Comparison of ENCODE assay signal across 8 cellular contexts in genomic region chr10:80454526-80455460, GRCh38. TPM values are rescaled to one million over a fixed set of nuclear protein-coding genes. Genes with fewer than 3 reads are reported as not detected.
DNase-seq lines count a peak whose midpoint lies in the region; ATAC-seq and TF ChIP-seq lines count a peak whose summit lies in the region.

No MANE protein-coding gene starts in this region.

- H3K36me3 Mint-ChIP-seq in Caco-2 (ENCODE audit: insufficient read depth, unreplicated experiment) = peaks cover 47% of the 10 kb centered on the region
- no peaks in the 10 kb centered on the region for H3K36me3 Mint-ChIP-seq in natural killer cell treated with Interleukin-12 subunit alpha and Interleukin-12 subunit beta and Interleukin-15 and Interleukin-18, amount 100 ng/mL, for 72 hours

- ATAC-seq in GM19372 (IDR thresholded peaks at IDR 0.05; ENCODE audit: low read depth, unreplicated experiment) (peak; percentile 22), HG03432 (IDR thresholded peaks at IDR 0.05; ENCODE audit: unreplicated experiment) (peak; percentile 24)
- ATAC-seq in natural killer cell treated with Interleukin-12 subunit alpha and Interleukin-12 subunit beta and Interleukin-15 and Interleukin-18, amount 100 ng/mL, for 72 hours = peak; percentile 16 to 37

- H3K27ac ChIP-seq in esophagus squamous epithelium = peak overlapping the region; percentile 96 to 100 (median 99)

- no peaks in the 10 kb centered on the region for H3K36me3 ChIP-seq in Caco-2 (ENCODE audit: control insufficient read depth, insufficient read depth, low read length)
- peaks cover 0 to 7% (median 0%) of the 10 kb centered on the region in 3 donors for H3K36me3 ChIP-seq in esophagus squamous epithelium

- peak overlapping the region; percentile 75 for H3K27ac Mint-ChIP-seq in Caco-2 (ENCODE audit: unreplicated experiment)
- peak overlapping the region; percentile 95 to 98 for H3K27ac Mint-ChIP-seq in natural killer cell treated with Interleukin-12 subunit alpha and Interleukin-12 subunit beta and Interleukin-15 and Interleukin-18, amount 100 ng/mL, for 72 hours

- H3K9me3 ChIP-seq in Caco-2 (no peaks in the 10 kb centered on the region), esophagus squamous epithelium (no peaks in the 10 kb centered on the region)

- H3K4me3 ChIP-seq in Caco-2 (ENCODE audit: low read depth, low read length) = peak overlapping the region; percentile 86
- H3K4me3 ChIP-seq in esophagus squamous epithelium = peak overlapping the region; percentile 84 to 100 (median 100)

- H3K4me1 ChIP-seq in Caco-2 (peaks cover 62% of the 10 kb centered on the region), esophagus squamous epithelium (peaks cover 48 to 63% (median 53%) of the 10 kb centered on the region in 3 donors)

- TF ChIP-seq CTCF in Caco-2 (IDR thresholded peaks at IDR 0.05; ENCODE audit: insufficient read depth in 1 of 2, low read depth in 1 of 2, low read length in 1 of 2, severe bottlenecking in 1 of 2, unreplicated experiment in 1 of 2) (no peak), esophagus squamous epithelium (IDR thresholded peaks at IDR 0.05) (peak in 1 of 6 experiments; percentile 5)

- no TSS peak for BruUV-seq in Caco-2 (replicated peaks; lab: Mats Ljungman, UMichigan)

- CTCF ChIA-PET in Caco-2 (lab: Charles Lee) = interaction anchor here (0.7 kb wide), 1 partner anchor 208 kb away, joined by 3 read pairs; no protein-coding TSS in a partner anchor

- 0% methylated on average over 2 to 19 of the region's 80 CpGs for WGBS in esophagus squamous epithelium, 2 donors

- peaks cover 26% of the 10 kb centered on the region for H3K4me1 Mint-ChIP-seq in Caco-2 (ENCODE audit: low read depth, unreplicated experiment)
- peaks cover 38 to 48% of the 10 kb centered on the region in 2 donors for H3K4me1 Mint-ChIP-seq in natural killer cell treated with Interleukin-12 subunit alpha and Interleukin-12 subunit beta and Interleukin-15 and Interleukin-18, amount 100 ng/mL, for 72 hours (ENCODE audit: low read depth in 2 of 2)

- H3K27me3 Mint-ChIP-seq in Caco-2 (ENCODE audit: insufficient read depth, unreplicated experiment) = no peaks in the 10 kb centered on the region
- H3K27me3 Mint-ChIP-seq in natural killer cell treated with Interleukin-12 subunit alpha and Interleukin-12 subunit beta and Interleukin-15 and Interleukin-18, amount 100 ng/mL, for 72 hours = no peaks in the 10 kb centered on the region

- TF ChIP-seq POLR2A in esophagus squamous epithelium (IDR thresholded peaks at IDR 0.05) = no peak

- intact Hi-C loops in Caco-2 (cut with micrococcal nuclease; ENCODE audit: unreplicated experiment) (no loop called here), esophagus squamous epithelium (cut with DNase I) (loop anchor here (5.0 kb wide), 1 partner anchor 48 kb away; no protein-coding TSS in a partner anchor)

- POLR2A ChIA-PET in Caco-2 (lab: Charles Lee) = no interaction called here

- no peak overlapping the region for H3K4me3 Mint-ChIP-seq in Caco-2 (ENCODE audit: unreplicated experiment)
- peak overlapping the region; percentile 97 for H3K4me3 Mint-ChIP-seq in natural killer cell treated with Interleukin-12 subunit alpha and Interleukin-12 subunit beta and Interleukin-15 and Interleukin-18, amount 100 ng/mL, for 72 hours

- no peaks in the 10 kb centered on the region for H3K9me3 Mint-ChIP-seq in Caco-2 (ENCODE audit: unreplicated experiment)
- H3K9me3 Mint-ChIP-seq in natural killer cell treated with Interleukin-12 subunit alpha and Interleukin-12 subunit beta and Interleukin-15 and Interleukin-18, amount 100 ng/mL, for 72 hours = no peaks in the 10 kb centered on the region

- peak; percentile 46 to 60 for DNase-seq in Caco-2
- peak; percentile 50 for DNase-seq in UCSD-AML1 (lab: John Stamatoyannopoulos, UW; ENCODE audit: unreplicated experiment)
- no peak for DNase-seq in esophagus squamous epithelium (lab: John Stamatoyannopoulos, UW)
- no peak for DNase-seq in natural killer cell treated with Interleukin-12 subunit alpha and Interleukin-12 subunit beta and Interleukin-15 and Interleukin-18, amount 100 ng/mL, for 72 hours (ENCODE audit: low spot score)
- DNase-seq in effector CD8-positive, alpha-beta T cell (lab: John Stamatoyannopoulos, UW) = no peak
- DNase-seq in AML-193 (lab: John Stamatoyannopoulos, UW) = no peak

- H3K27me3 ChIP-seq in Caco-2 (replicated peaks; ENCODE audit: control insufficient read depth, insufficient read depth, low read length) = no peaks in the 10 kb centered on the region
- no peaks in the 10 kb centered on the region for H3K27me3 ChIP-seq in esophagus squamous epithelium

RNA-seq across cellular contexts. Expression of gene TSPAN14, which starts 0.7 kb away (rescaled TPM):
- total RNA-seq in Caco-2 (2022) (138 and 140 TPM in 2 replicates), esophagus squamous epithelium (100 to 1,000 TPM in 2 of 4 donors, 10 to 100 TPM in 2; 66.4 to 118 (median 89.8) TPM)
- total RNA-seq in natural killer cell treated with Interleukin-12 subunit alpha and Interleukin-12 subunit beta and Interleukin-15 and Interleukin-18, amount 100 ng/mL, for 72 hours = 10 to 100 TPM; 56.5 to 76.6 TPM

RNA-seq across cellular contexts. Expression of gene PRXL2A, which starts 46.4 kb away (rescaled TPM):
- 82.0 and 88.6 TPM in 2 replicates for total RNA-seq in Caco-2 (2022)
- 100 to 1,000 TPM in 2 of 4 donors, 10 to 100 TPM in 2; 68.0 to 185 (median 103) TPM for total RNA-seq in esophagus squamous epithelium
- 1 to 10 TPM; 6.4 to 9.7 TPM for total RNA-seq in natural killer cell treated with Interleukin-12 subunit alpha and Interleukin-12 subunit beta and Interleukin-15 and Interleukin-18, amount 100 ng/mL, for 72 hours

Comparison
In these comparisons a context has a peak if more than half of its experiments do, and no peak if none do; other contexts are left out.
1. DNase-seq: peak in Caco-2 (2 of 2) and UCSD-AML1 (single experiment); none in esophagus squamous epithelium (single experiment), natural killer cell treated with Interleukin-12 subunit alpha and Interleukin-12 subunit beta and Interleukin-15 and Interleukin-18, amount 100 ng/mL, for 72 hours (single experiment), effector CD8-positive, alpha-beta T cell (single experiment) and AML-193 (0 of 2).
2. Peak in every context shown above with its lines, with median percentiles within 50 percentile points of each other: ATAC-seq.